In genomic region chr17:61444075-61444474, GRCh38 we compare ENCODE assay signal across 1 cellular context.
TF ChIP-seq lines count a peak whose summit lies in the region.

No MANE protein-coding gene starts in this region.

TF ChIP-seq in K562, 482 proteins besides CTCF, POLR2A, EP300 and RAD21:
- TF ChIP-seq ZBTB49 (CRISPR knock-in tag; IDR thresholded peaks at IDR 0.05; ENCODE audit: borderline replicate concordance) (no peak), HMG20A (CRISPR knock-in tag; conservative IDR thresholded peaks at IDR 0.05) (no peak), ARHGAP35 (IDR thresholded peaks at IDR 0.05; ENCODE audit: partially characterized antibody) (no peak), ZNF41 (CRISPR knock-in tag; conservative IDR thresholded peaks at IDR 0.05) (no peak)
- TF ChIP-seq, protein P1, sequence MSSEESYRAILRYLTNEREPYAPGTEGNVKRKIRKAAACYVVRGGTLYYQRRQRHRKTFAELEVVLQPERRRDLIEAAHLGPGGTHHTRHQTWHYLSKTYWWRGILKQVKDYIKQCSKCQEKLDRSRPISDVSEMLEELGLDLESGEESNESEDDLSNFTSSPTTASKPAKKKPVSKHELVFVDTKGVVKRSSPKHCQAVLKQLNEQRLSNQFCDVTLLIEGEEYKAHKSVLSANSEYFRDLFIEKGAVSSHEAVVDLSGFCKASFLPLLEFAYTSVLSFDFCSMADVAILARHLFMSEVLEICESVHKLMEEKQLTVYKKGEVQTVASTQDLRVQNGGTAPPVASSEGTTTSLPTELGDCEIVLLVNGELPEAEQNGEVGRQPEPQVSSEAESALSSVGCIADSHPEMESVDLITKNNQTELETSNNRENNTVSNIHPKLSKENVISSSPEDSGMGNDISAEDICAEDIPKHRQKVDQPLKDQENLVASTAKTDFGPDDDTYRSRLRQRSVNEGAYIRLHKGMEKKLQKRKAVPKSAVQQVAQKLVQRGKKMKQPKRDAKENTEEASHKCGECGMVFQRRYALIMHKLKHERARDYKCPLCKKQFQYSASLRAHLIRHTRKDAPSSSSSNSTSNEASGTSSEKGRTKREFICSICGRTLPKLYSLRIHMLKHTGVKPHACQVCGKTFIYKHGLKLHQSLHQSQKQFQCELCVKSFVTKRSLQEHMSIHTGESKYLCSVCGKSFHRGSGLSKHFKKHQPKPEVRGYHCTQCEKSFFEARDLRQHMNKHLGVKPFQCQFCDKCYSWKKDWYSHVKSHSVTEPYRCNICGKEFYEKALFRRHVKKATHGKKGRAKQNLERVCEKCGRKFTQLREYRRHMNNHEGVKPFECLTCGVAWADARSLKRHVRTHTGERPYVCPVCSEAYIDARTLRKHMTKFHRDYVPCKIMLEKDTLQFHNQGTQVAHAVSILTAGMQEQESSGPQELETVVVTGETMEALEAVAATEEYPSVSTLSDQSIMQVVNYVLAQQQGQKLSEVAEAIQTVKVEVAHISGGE (CRISPR knock-in tag; IDR thresholded peaks at IDR 0.05) = peak in 1 of 3 experiments; percentile 60; a peak in 1 of 6 replicates
- TF ChIP-seq, protein P2, sequence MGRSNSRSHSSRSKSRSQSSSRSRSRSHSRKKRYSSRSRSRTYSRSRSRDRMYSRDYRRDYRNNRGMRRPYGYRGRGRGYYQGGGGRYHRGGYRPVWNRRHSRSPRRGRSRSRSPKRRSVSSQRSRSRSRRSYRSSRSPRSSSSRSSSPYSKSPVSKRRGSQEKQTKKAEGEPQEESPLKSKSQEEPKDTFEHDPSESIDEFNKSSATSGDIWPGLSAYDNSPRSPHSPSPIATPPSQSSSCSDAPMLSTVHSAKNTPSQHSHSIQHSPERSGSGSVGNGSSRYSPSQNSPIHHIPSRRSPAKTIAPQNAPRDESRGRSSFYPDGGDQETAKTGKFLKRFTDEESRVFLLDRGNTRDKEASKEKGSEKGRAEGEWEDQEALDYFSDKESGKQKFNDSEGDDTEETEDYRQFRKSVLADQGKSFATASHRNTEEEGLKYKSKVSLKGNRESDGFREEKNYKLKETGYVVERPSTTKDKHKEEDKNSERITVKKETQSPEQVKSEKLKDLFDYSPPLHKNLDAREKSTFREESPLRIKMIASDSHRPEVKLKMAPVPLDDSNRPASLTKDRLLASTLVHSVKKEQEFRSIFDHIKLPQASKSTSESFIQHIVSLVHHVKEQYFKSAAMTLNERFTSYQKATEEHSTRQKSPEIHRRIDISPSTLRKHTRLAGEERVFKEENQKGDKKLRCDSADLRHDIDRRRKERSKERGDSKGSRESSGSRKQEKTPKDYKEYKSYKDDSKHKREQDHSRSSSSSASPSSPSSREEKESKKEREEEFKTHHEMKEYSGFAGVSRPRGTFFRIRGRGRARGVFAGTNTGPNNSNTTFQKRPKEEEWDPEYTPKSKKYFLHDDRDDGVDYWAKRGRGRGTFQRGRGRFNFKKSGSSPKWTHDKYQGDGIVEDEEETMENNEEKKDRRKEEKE (IDR thresholded peaks at IDR 0.05; ENCODE audit: borderline replicate concordance in 1 of 2, control insufficient read depth in 1 of 2, low read depth in 2 of 2, low read length in 1 of 2) = peak in 1 of 2 experiments; percentile 25; a peak in 1 of 4 replicates
